10 cellular contexts compared by ENCODE assay signal in the genomic region with DNA sequence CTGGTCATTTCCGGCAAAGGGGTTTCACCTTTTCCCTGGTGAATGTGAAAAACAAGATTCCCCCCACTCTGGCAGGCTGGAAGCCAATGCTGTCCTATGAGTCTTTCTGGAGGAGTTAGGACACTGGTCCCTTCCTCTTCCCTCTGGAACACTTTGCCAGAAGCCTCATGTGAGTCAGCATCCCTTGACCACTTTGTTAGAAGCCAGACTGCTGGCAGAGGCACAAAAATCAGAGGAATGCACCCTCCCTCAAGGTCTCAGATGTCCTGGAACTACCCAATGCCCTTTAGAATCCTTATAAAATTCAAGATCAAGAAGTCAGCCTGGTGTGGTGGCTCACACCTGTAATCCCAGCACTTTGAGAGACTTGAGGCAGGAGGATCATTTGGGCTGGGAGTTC. TPM values are rescaled to one million over a fixed set of nuclear protein-coding genes. Genes with fewer than 3 reads are reported as not detected.
DNase-seq lines count a peak whose midpoint lies in the region; ATAC-seq and TF ChIP-seq lines count a peak whose summit lies in the region.
"Had no signal": no experiment of that assay in that cellular context is flagged by ENCODE, and none has a peak within 500 bp of the region (broad histone marks: within the 10 kb centered on the region; RNA-seq: fewer than 3 reads in every experiment).

No MANE protein-coding gene starts in this region.

- H3K36me3 ChIP-seq in prostate gland, result no peaks in the 10 kb centered on the region

- peak overlapping the region in 1 of 2 donors; percentile 7 for H3K27ac ChIP-seq in prostate gland

- 58% methylated on average over 1 of the region's 1 CpG for WGBS in prostate gland

- H3K4me1 ChIP-seq in prostate gland (replicated peaks), result no peaks in the 10 kb centered on the region

- H3K9me3 ChIP-seq in prostate gland, result no peaks in the 10 kb centered on the region

- intact Hi-C loops in prostate gland (cut with DNase I), result no loop called here

- no peak overlapping the region for H3K4me3 ChIP-seq in prostate gland

- no peak for TF ChIP-seq CTCF in prostate gland (IDR thresholded peaks at IDR 0.05)

- no peak for ATAC-seq in HG03565 (IDR thresholded peaks at IDR 0.05; ENCODE audit: unreplicated experiment)
- no peak for ATAC-seq in GM18517 (IDR thresholded peaks at IDR 0.05; ENCODE audit: unreplicated experiment)
- no peak for ATAC-seq in GM18873 (IDR thresholded peaks at IDR 0.05; ENCODE audit: low FRiP score, unreplicated experiment)
- ATAC-seq: naive thymus-derived CD4-positive, alpha-beta T cell had no signal

- no peak for TF ChIP-seq POLR2A in prostate gland (IDR thresholded peaks at IDR 0.05)

- DNase-seq in CD1c-positive myeloid dendritic cell (ENCODE audit: extremely low spot score), result peak; percentile 34
- DNase-seq in SW 1271 (lab: John Stamatoyannopoulos, UW), result peak; percentile 85 to 97
- DNase-seq in glomerular endothelial cell (ENCODE audit: extremely low read depth, low read depth, low spot score), result peak; percentile 85
- peak; percentile 50 for DNase-seq in prostate gland (ENCODE audit: low spot score)
- no peak for DNase-seq in putamen (ENCODE audit: low spot score)
- DNase-seq: GDM1; naive thymus-derived CD4-positive, alpha-beta T cell had no signal

- no peaks in the 10 kb centered on the region for H3K27me3 ChIP-seq in prostate gland (replicated peaks; ENCODE audit: insufficient read depth)

RNA-seq across cellular contexts. Expression of a gene that starts 26.6 kb away (rescaled TPM):
- total RNA-seq in glomerular endothelial cell (174 and 307 TPM in 2 replicates), prostate gland (100 to 1,000 TPM; 123 to 154 TPM)
